Comparison of ENCODE assay signal across 17 cellular contexts in the genomic region with DNA sequence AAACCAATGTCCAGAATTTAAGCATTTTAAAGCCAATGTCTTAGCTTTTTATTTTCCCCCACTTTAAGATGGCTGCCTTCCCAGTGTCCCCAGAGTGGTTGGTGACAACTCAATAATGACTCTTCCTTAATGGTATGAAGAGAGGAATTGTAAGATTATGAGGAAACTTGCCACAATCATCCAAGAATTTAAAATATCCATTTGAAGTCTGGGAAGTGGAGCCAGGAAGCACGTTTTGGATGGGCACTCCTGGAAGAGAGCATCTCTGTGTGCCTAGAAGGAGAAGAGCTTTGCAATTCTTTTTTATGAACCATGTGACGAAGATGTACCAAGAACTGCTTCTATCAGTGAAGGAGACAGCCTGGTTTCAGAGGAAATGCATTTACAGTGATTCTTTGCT. TPM values are rescaled to one million over a fixed set of nuclear protein-coding genes. Genes with fewer than 3 reads are reported as not detected.
DNase-seq lines count a peak whose midpoint lies in the region; ATAC-seq and TF ChIP-seq lines count a peak whose summit lies in the region.
"Had no signal": no experiment of that assay in that cellular context is flagged by ENCODE, and none has a peak within 500 bp of the region (broad histone marks: within the 10 kb centered on the region; RNA-seq: fewer than 3 reads in every experiment).

No MANE protein-coding gene starts in this region.

- peaks cover 19% of the 10 kb centered on the region for H3K4me1 Mint-ChIP-seq in chondrocyte (ENCODE audit: low read depth)

- H3K4me3 ChIP-seq in IMR-90 (ENCODE audit: insufficient read depth, low read depth, low read length) (no peak overlapping the region), trophoblast cell (ENCODE audit: low read depth, low read length) (no peak overlapping the region), right lobe of liver (no peak overlapping the region)
- H3K4me3 ChIP-seq: Peyer's patch had no signal

- no peaks in the 10 kb centered on the region for H4K20me1 ChIP-seq in IMR-90 (ENCODE audit: insufficient read depth, low read length)

- peaks cover 3% of the 10 kb centered on the region; the same call in 1 of the 2 replicates for H3K9me1 ChIP-seq in IMR-90 (ENCODE audit: insufficient read depth, low read length)

- peak; percentile 81 for DNase-seq in EH (ENCODE audit: low read depth)
- no peak for DNase-seq in IMR-90
- no peak for DNase-seq in chondrocyte (ENCODE audit: low spot score)
- DNase-seq in trophoblast cell = peak; percentile 12 to 75
- no peak for DNase-seq in DMS114 treated with DMSO at 0.1 percent for 48 hours (lab: John Stamatoyannopoulos, UW; ENCODE audit: unreplicated experiment)
- DNase-seq in right lobe of liver = no peak
- DNase-seq in SIG-M5 (lab: John Stamatoyannopoulos, UW) = no peak
- DNase-seq in NCI-H2196 treated with DMSO at 0.1 percent for 48 hours (lab: John Stamatoyannopoulos, UW; ENCODE audit: unreplicated experiment) = no peak
- DNase-seq: CD4-positive, CD25-positive, alpha-beta regulatory T cell; Kasumi-1; NCI-H1105 treated with DMSO at 0.1 percent for 48 hours; NCI-H1694; NCI-H2081 treated with DMSO at 0.1 percent for 48 hours; Peyer's patch; SW 1271 had no signal

- no peak overlapping the region for H4K12ac ChIP-seq in trophoblast cell (ENCODE audit: low read depth, low read length)

- H2AK5ac ChIP-seq in IMR-90 (ENCODE audit: low read depth, low read length) (no peak overlapping the region), trophoblast cell (ENCODE audit: low read length) (no peak overlapping the region)

- POLR2A ChIA-PET in IMR-90 (lab: Charles Lee; ENCODE audit: unreplicated experiment) = no interaction called here

- H4K91ac ChIP-seq in IMR-90 (ENCODE audit: insufficient read depth, low read depth, low read length) (peak overlapping the region; percentile 31; the same call in 1 of the 2 replicates), trophoblast cell (ENCODE audit: low read depth, low read length) (no peak overlapping the region)

- peak overlapping the region; percentile 51; the same call in 1 of the 2 replicates for H2BK20ac ChIP-seq in IMR-90 (ENCODE audit: low read depth, low read length)

- TF ChIP-seq POLR2A in IMR-90 (IDR thresholded peaks at IDR 0.05; ENCODE audit: low read depth, low read length) = no peak
- TF ChIP-seq POLR2A in right lobe of liver (IDR thresholded peaks at IDR 0.05) = no peak

- dilution Hi-C loops in IMR-90 (cut with HindIII; ENCODE audit: low sequenced_read_pairs, unreplicated experiment) = no loop called here

- H3K4me2 ChIP-seq in IMR-90 (ENCODE audit: low read depth, low read length) = no peak overlapping the region
- no peak overlapping the region for H3K4me2 ChIP-seq in trophoblast cell (ENCODE audit: low read length)

- CTCF ChIA-PET in IMR-90 (lab: Yijun Ruan, JAX) = no interaction called here

- no peak overlapping the region for H2AK9ac ChIP-seq in IMR-90 (replicated peaks; ENCODE audit: low read depth, low read length, poor library complexity)

- no TSS peak for BruUV-seq in IMR-90 (replicated peaks; lab: Mats Ljungman, UMichigan)

- H3K9ac ChIP-seq in IMR-90 (ENCODE audit: low read depth, low read length) (no peak overlapping the region), trophoblast cell (ENCODE audit: low read length) (no peak overlapping the region)

- no peak overlapping the region for H2AFZ ChIP-seq in IMR-90 (replicated peaks; ENCODE audit: low read length, poor library complexity)
- no peak overlapping the region for H2AFZ ChIP-seq in trophoblast cell (ENCODE audit: insufficient read depth, low read length, poor library complexity)

- peak overlapping the region; percentile 66 for H3K27ac Mint-ChIP-seq in chondrocyte (ENCODE audit: unreplicated experiment)

- H3K56ac ChIP-seq in IMR-90 (ENCODE audit: extremely low read depth, insufficient read depth, low read length) = no peak overlapping the region

- 0% methylated on average over 1 of the region's 2 CpGs; no CpG with 5 or more reads in 1 of the 2 experiments for WGBS in IMR-90 (ENCODE audit: extremely low coverage in 2 of 2, insufficient read length in 1 of 2), 2 experiments
- WGBS in trophoblast cell (ENCODE audit: extremely low coverage, insufficient coverage, insufficient read length) = no CpG with 5 or more reads among the region's 2 CpGs
- WGBS in right lobe of liver (ENCODE audit: insufficient coverage, low coverage, low lambda C conversion rate, missing lambda C conversion rate) = 69% methylated on average over 2 of the region's 2 CpGs

- H3K18ac ChIP-seq in IMR-90 (ENCODE audit: low read depth, low read length) (peak overlapping the region; percentile 42; the same call in 1 of the 2 replicates), trophoblast cell (ENCODE audit: low read length) (no peak overlapping the region)

- no peak overlapping the region for H3K14ac ChIP-seq in IMR-90 (replicated peaks; ENCODE audit: low read depth, low read length)
- H3K14ac ChIP-seq in trophoblast cell (ENCODE audit: low read length) = no peak overlapping the region

- TF ChIP-seq RAD21 in IMR-90 (IDR thresholded peaks at IDR 0.05; ENCODE audit: low read length) = no peak

- no peak overlapping the region; the same call in 1 of the 2 replicates for H4K5ac ChIP-seq in IMR-90 (ENCODE audit: low read depth, low read length)

- H2BK12ac ChIP-seq in trophoblast cell (ENCODE audit: low read length) = no peak overlapping the region

- H3K4ac ChIP-seq in IMR-90 (ENCODE audit: low read depth, low read length) (peak overlapping the region; percentile 41; the same call in 1 of the 2 replicates), trophoblast cell (ENCODE audit: low read depth, low read length) (no peak overlapping the region)

- H3K9me3 ChIP-seq in IMR-90 (ENCODE audit: control insufficient read depth, insufficient read depth, low read length) = no peaks in the 10 kb centered on the region
- H3K9me3 ChIP-seq in trophoblast cell (ENCODE audit: insufficient read depth, low read depth, low read length) = no peaks in the 10 kb centered on the region
- no peaks in the 10 kb centered on the region for H3K9me3 ChIP-seq in right lobe of liver
- H3K9me3 ChIP-seq: Peyer's patch had no signal

- H3K4me3 Mint-ChIP-seq in chondrocyte (ENCODE audit: unreplicated experiment) = no peak overlapping the region
- H3K4me3 Mint-ChIP-seq: CD4-positive, CD25-positive, alpha-beta regulatory T cell had no signal

- H3K27me3 Mint-ChIP-seq in chondrocyte (ENCODE audit: low read depth) = no peaks in the 10 kb centered on the region

- peak overlapping the region; percentile 60; the same call in 1 of the 3 replicates for H2BK15ac ChIP-seq in IMR-90 (ENCODE audit: low read depth, low read length)

- no peaks in the 10 kb centered on the region; a peak in 1 of 4 replicates for H3K79me1 ChIP-seq in IMR-90 (ENCODE audit: low read depth in 1 of 2, low read length in 2 of 2)
- H3K79me1 ChIP-seq in trophoblast cell (ENCODE audit: low read length) = no peaks in the 10 kb centered on the region

- in situ Hi-C loops in IMR-90 (cut with MboI; ENCODE audit: low sequenced_read_pairs) = no loop called here

- no peak for ATAC-seq in IMR-90 (ENCODE audit: low read depth)
- ATAC-seq in right lobe of liver = no peak
- ATAC-seq: Right ventricle myocardium inferior had no signal

- H3K27me3 ChIP-seq in IMR-90 (ENCODE audit: control insufficient read depth, insufficient read depth, low read length) = peaks cover 8% of the 10 kb centered on the region
- no peaks in the 10 kb centered on the region for H3K27me3 ChIP-seq in trophoblast cell (ENCODE audit: insufficient read depth, low read length)
- no peaks in the 10 kb centered on the region for H3K27me3 ChIP-seq in right lobe of liver
- H3K27me3 ChIP-seq: Peyer's patch had no signal

- H3K4me1 ChIP-seq in IMR-90 (ENCODE audit: control insufficient read depth, insufficient read depth, low read length) (peaks cover 15% of the 10 kb centered on the region), trophoblast cell (ENCODE audit: control insufficient read depth in 1 of 2, insufficient read depth in 2 of 2, low read length in 2 of 2) (peaks cover 6 to 7% of the 10 kb centered on the region in 2 experiments), right lobe of liver (peaks cover 0 to 12% (median 6%) of the 10 kb centered on the region in 4 donors)
- H3K4me1 ChIP-seq: Peyer's patch had no signal

- intact Hi-C loops in IMR-90 (cut with micrococcal nuclease) = no loop called here
- intact Hi-C loops in right lobe of liver (cut with DNase I) = no loop called here

- H3K36me3 ChIP-seq in IMR-90 (ENCODE audit: control insufficient read depth, insufficient read depth, low read length) (no peaks in the 10 kb centered on the region), trophoblast cell (ENCODE audit: control insufficient read depth in 1 of 2, insufficient read depth in 2 of 2, low read length in 2 of 2) (no peaks in the 10 kb centered on the region), right lobe of liver (no peaks in the 10 kb centered on the region)
- H3K36me3 ChIP-seq: Peyer's patch had no signal

- H2BK120ac ChIP-seq in IMR-90 (ENCODE audit: low read depth, low read length) (peak overlapping the region; percentile 65), trophoblast cell (ENCODE audit: insufficient read depth, low read length, poor library complexity) (no peak overlapping the region)

- H3K27ac ChIP-seq in IMR-90 (ENCODE audit: insufficient read depth, low read length) (no peak overlapping the region), trophoblast cell (ENCODE audit: low read depth, low read length) (no peak overlapping the region), right lobe of liver (no peak overlapping the region)
- H3K27ac ChIP-seq: HL-60, Peyer's patch had no signal

- no peaks in the 10 kb centered on the region for H3K9me3 Mint-ChIP-seq in chondrocyte (ENCODE audit: low read depth)

- 0 out of 2 replicates have a peak overlapping the region, but pooled peaks have one; percentile 24 for H3K23ac ChIP-seq in IMR-90 (ENCODE audit: low read depth, low read length)
- H3K23ac ChIP-seq in trophoblast cell (ENCODE audit: low read length) = no peak overlapping the region

- H4K8ac ChIP-seq in IMR-90 (ENCODE audit: low read depth in 2 of 2, low read length in 2 of 2) = peak overlapping the region; percentile 37 to 49; a peak in 3 of 4 replicates
- no peak overlapping the region for H4K8ac ChIP-seq in trophoblast cell (ENCODE audit: low read depth, low read length)

- TF ChIP-seq CTCF in IMR-90 (conservative IDR thresholded peaks at IDR 0.05; ENCODE audit: low read depth, low read length) (no peak), chondrocyte (IDR thresholded peaks at IDR 0.05) (no peak), right lobe of liver (IDR thresholded peaks at IDR 0.05) (no peak)

- H2BK5ac ChIP-seq in IMR-90 (ENCODE audit: low read depth, low read length, poor library complexity, severe bottlenecking) (peak overlapping the region; percentile 25), trophoblast cell (ENCODE audit: low read depth, low read length, poor library complexity) (no peak overlapping the region)

- H3K36me3 Mint-ChIP-seq in chondrocyte (ENCODE audit: low read depth) = no peaks in the 10 kb centered on the region
- H3K36me3 Mint-ChIP-seq: CD4-positive, CD25-positive, alpha-beta regulatory T cell had no signal

- H3K79me2 ChIP-seq in trophoblast cell (ENCODE audit: control insufficient read depth, insufficient read depth, low read length, poor library complexity) = no peaks in the 10 kb centered on the region

RNA-seq across cellular contexts. Expression of gene IGFBPL1, which starts 11.3 kb away (rescaled TPM):
- total RNA-seq in IMR-90 (2012; rRNA removed) = under 0.01 TPM in 1 of 2 replicates, not detected in the other
- polyA plus RNA-seq in IMR-90 (2012; rRNA removed) = not detected in 2 replicates
- not detected in 2 replicates for polyA plus RNA-seq in IMR-90 (2012; cell fraction: cytosol; rRNA removed)
- polyA plus RNA-seq in IMR-90 (2012; cell fraction: nucleus; rRNA removed; ENCODE audit: low replicate concordance) = not detected in 2 replicates
- total RNA-seq in chondrocyte = 1.3 to 3.6 TPM (median 2.8 TPM) in 3 replicates
- 12.2 and 15.6 TPM in 2 replicates for polyA plus RNA-seq in trophoblast cell (2013)
- total RNA-seq in right lobe of liver = 1 to 10 TPM in 2 of 6 experiments, under 1 TPM in 3, not detected in 1; 0.20 to 2.7 (median 0.44) TPM
- total RNA-seq: CD4-positive, CD25-positive, alpha-beta regulatory T cell; Right ventricle myocardium inferior had no signal
- polyA plus RNA-seq: CD4-positive, CD25-positive, alpha-beta regulatory T cell had no signal

RNA-seq across cellular contexts. Expression of gene ALDH1B1, which starts 43.0 kb away (rescaled TPM):
- total RNA-seq in IMR-90 (2012; rRNA removed) (37.2 and 37.6 TPM in 2 replicates), chondrocyte (36.8 to 74.6 TPM (median 74.2 TPM) in 3 replicates), right lobe of liver (100 to 1,000 TPM in 2 of 6 experiments, 10 to 100 TPM in 4; 61.6 to 179 (median 81.8) TPM)
- 27.2 and 29.6 TPM in 2 replicates for polyA plus RNA-seq in IMR-90 (2012; rRNA removed)
- polyA plus RNA-seq in IMR-90 (2012; cell fraction: cytosol; rRNA removed) = 17.3 and 24.3 TPM in 2 replicates
- 8.2 and 8.4 TPM in 2 replicates for polyA plus RNA-seq in IMR-90 (2012; cell fraction: nucleus; rRNA removed; ENCODE audit: low replicate concordance)
- 9.2 and 9.6 TPM in 2 replicates for polyA plus RNA-seq in trophoblast cell (2013)

Comparison
In these comparisons a context has a peak if more than half of its experiments do, and no peak if none do; other contexts are left out.
1. DNase-seq: peak in EH (single experiment) and trophoblast cell (2 of 2); none in IMR-90 (single experiment), chondrocyte (single experiment), DMS114 treated with DMSO at 0.1 percent for 48 hours (single experiment), right lobe of liver (0 of 3), SIG-M5 (single experiment) and NCI-H2196 treated with DMSO at 0.1 percent for 48 hours (single experiment).